ENCODE assay signal across 8 cellular contexts in genomic region chr3:8963137-8963853, GRCh38. TPM values are rescaled to one million over a fixed set of nuclear protein-coding genes. Genes with fewer than 3 reads are reported as not detected.
DNase-seq lines count a peak whose midpoint lies in the region; TF ChIP-seq lines count a peak whose summit lies in the region.

Gene RAD18, minus strand, starts transcription at chr3:8963472. Its CDS starts 87 bp downstream, at chr3:8963385.

- no peak for TF ChIP-seq POLR2A in stomach (IDR thresholded peaks at IDR 0.05)

- peaks cover 5% of the 10 kb centered on the region; the same call in 1 of the 2 replicates for H3K4me1 ChIP-seq in HAP-1
- peaks cover 17 to 30% (median 24%) of the 10 kb centered on the region in 4 donors for H3K4me1 ChIP-seq in stomach

- peak within 1 kb of the TSS; percentile 98 for H3K27ac Mint-ChIP-seq in neural crest cell (ENCODE audit: unreplicated experiment)

- H3K27me3 ChIP-seq in HAP-1 (ENCODE audit: low read depth), result peaks cover under 1% of the 10 kb centered on the region
- H3K27me3 ChIP-seq in MG63, result no peaks in the 10 kb centered on the region
- H3K27me3 ChIP-seq in stomach, result peaks cover 0 to 3% (median 0%) of the 10 kb centered on the region in 3 donors

- TF ChIP-seq CTCF in fibroblast of villous mesenchyme (IDR thresholded peaks at IDR 0.05; ENCODE audit: insufficient read depth, low read depth, low read length) (no peak), neural crest cell (conservative IDR thresholded peaks at IDR 0.05) (no peak), stomach (IDR thresholded peaks at IDR 0.05) (no peak)

- in situ Hi-C loops in G401 (cut with HindIII; ENCODE audit: low sequenced_read_pairs), result no loop called here
- in situ Hi-C loops in HAP-1 (cut with MboI; ENCODE audit: low sequenced_read_pairs), result no loop called here

- H3K4me3 ChIP-seq in HAP-1 (peak within 1 kb of the TSS; percentile 79), MG63 (peak within 1 kb of the TSS; percentile 86), fibroblast of villous mesenchyme (ENCODE audit: low read depth, low read length) (peak within 1 kb of the TSS; percentile 93), stomach (peak within 1 kb of the TSS; percentile 76 to 95 (median 80))

- H3K9me3 Mint-ChIP-seq in neural crest cell, result no peaks in the 10 kb centered on the region

- H3K36me3 Mint-ChIP-seq in neural crest cell (ENCODE audit: low read depth), result no peaks in the 10 kb centered on the region

- intact Hi-C loops in stomach (cut with DNase I; ENCODE audit: low total_unique reads), result no loop called here

- 0 to 1% (median 1%) methylated on average over 36 to 45 of the region's 45 CpGs for WGBS in stomach, 5 donors

- no peaks in the 10 kb centered on the region for H3K9me3 ChIP-seq in HAP-1
- H3K9me3 ChIP-seq in MG63, result no peaks in the 10 kb centered on the region
- H3K9me3 ChIP-seq in stomach, result no peaks in the 10 kb centered on the region

- H3K27me3 Mint-ChIP-seq in neural crest cell (ENCODE audit: low read depth), result peaks cover 3% of the 10 kb centered on the region

- H3K36me3 ChIP-seq in HAP-1 (replicated peaks) (peaks cover 4% of the 10 kb centered on the region; the same call in 1 of the 2 replicates), MG63 (peaks cover 10% of the 10 kb centered on the region), stomach (peaks cover 0 to 7% (median 3%) of the 10 kb centered on the region in 4 donors)

- H3K27ac ChIP-seq in stomach, result peak within 1 kb of the TSS; percentile 71 to 87 (median 85)

- H3K4me1 Mint-ChIP-seq in neural crest cell, result peaks cover 53% of the 10 kb centered on the region

- peak within 1 kb of the TSS; percentile 98 for H3K4me3 Mint-ChIP-seq in neural crest cell

- DNase-seq in G401 (ENCODE audit: low spot score) (peak; percentile 89), HAP-1 (ENCODE audit: low spot score in 2 of 2) (peak; percentile 87 to 95), MG63 (peak; percentile 82), SIG-M5 (lab: John Stamatoyannopoulos, UW) (peak; percentile 70), fibroblast of villous mesenchyme (ENCODE audit: low read depth) (peak; percentile 90), neural crest cell (ENCODE audit: low read depth, low spot score) (peak; percentile 92), stomach (peak; percentile 94)
- peak; percentile 97 for DNase-seq in activated effector memory CD4-positive, alpha-beta T cell treated with anti-CD3 and anti-CD28 coated beads, Interleukin-2, amount 50 U/mL, for 16 hours

- no peak for TF ChIP-seq EP300 in stomach (IDR thresholded peaks at IDR 0.05)

RNA-seq across cellular contexts. Expression of gene RAD18, which starts in this region (rescaled TPM):
- 14.3 and 29.5 TPM in 2 replicates for total RNA-seq in G401 (2014; rRNA removed; shearing (Covaris generic))
- total RNA-seq in MG63 (2014; rRNA removed; shearing (Covaris generic); ENCODE audit: low replicate concordance), result 8.5 and 11.0 TPM in 2 replicates
- total RNA-seq in fibroblast of villous mesenchyme, result 11.9 and 18.1 TPM in 2 replicates
- total RNA-seq in neural crest cell, result 34.2 and 36.3 TPM in 2 replicates
- total RNA-seq in stomach, result 10 to 100 TPM in 2 of 5 donors, 1 to 10 TPM in 3; 1.4 to 87.9 (median 9.0) TPM
- polyA plus RNA-seq in stomach, result 1 to 10 TPM; 2.1 to 4.6 (median 2.2) TPM

Comparison
In these comparisons a context has a peak if more than half of its experiments do, and no peak if none do; other contexts are left out.
1. Peak in every context shown above with its lines: DNase-seq, H3K4me3 ChIP-seq and H3K27ac ChIP-seq.